Comparison of ENCODE assay signal across 8 cellular contexts in the genomic region with DNA sequence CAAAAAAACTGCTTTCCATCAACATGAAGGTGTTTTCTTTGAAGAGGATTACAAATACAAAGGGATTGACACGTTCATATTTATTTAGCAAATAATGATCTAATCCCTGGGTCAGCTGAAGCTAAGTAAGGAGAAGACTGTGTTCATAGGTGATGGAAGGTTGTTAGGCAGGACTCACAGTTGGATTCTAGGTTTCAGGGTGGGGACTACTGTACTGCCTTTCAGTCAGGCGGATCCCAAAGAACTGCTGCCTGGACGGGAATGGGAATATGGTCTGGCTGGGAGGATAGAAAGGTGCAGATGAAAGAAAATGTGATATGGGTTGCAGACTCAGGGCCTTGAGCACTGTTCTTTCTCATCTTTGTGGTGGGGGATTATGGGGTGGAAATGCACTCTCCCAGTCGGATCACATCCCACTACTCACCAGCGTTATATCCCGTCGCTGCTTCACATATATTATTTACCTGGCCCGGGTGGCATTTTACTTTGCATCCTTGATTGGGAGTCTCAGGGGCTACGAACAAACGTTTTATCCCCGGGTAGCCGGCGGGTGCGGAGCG.
DNase-seq lines count a peak whose midpoint lies in the region; ATAC-seq and TF ChIP-seq lines count a peak whose summit lies in the region.
"Not testable (repeated sequence)": the region's sequence is repeated elsewhere in the genome, so short reads cannot be mapped to it uniquely, and the experiment has no call there.

No MANE protein-coding gene starts in this region.

- peak overlapping the region; percentile 72 for H3K4me3 Mint-ChIP-seq in activated T-cell treated with anti-CD3 and anti-CD28 coated beads, Interleukin-2, amount 50 U/mL, for 4 hours

- not testable (repeated sequence) for H2BK5ac ChIP-seq in neuronal stem cell (ENCODE audit: low read length)

- H3K9me3 ChIP-seq in NT2/D1 (ENCODE audit: insufficient read depth, low read length); iPS-18c (ENCODE audit: control insufficient read depth, insufficient read depth, low read length); neuronal stem cell (replicated peaks in 1 of 2; ENCODE audit: control insufficient read depth in 2 of 2, insufficient read depth in 1 of 2, low read depth in 1 of 2, low read length in 2 of 2); tibial artery: not testable (repeated sequence)

- not testable (repeated sequence) for H3K18ac ChIP-seq in neuronal stem cell (ENCODE audit: low read length)

- H3K14ac ChIP-seq in neuronal stem cell (ENCODE audit: low read length) = not testable (repeated sequence)

- not testable (repeated sequence) for H2BK12ac ChIP-seq in neuronal stem cell (ENCODE audit: low read length)

- DNase-seq in NCI-H146 (lab: John Stamatoyannopoulos, UW) (peak; percentile 68), ecto neural progenitor cell (ENCODE audit: low spot score) (peak; percentile 43)
- not testable (repeated sequence) for DNase-seq in NT2/D1 (ENCODE audit: low read depth, low spot score); activated T-cell treated with anti-CD3 and anti-CD28 coated beads, Interleukin-2, amount 50 U/mL, for 4 hours; neuronal stem cell (ENCODE audit: low spot score); tibial artery

- H2AK5ac ChIP-seq in neuronal stem cell (ENCODE audit: low read depth, low read length) = not testable (repeated sequence)

- H3K4ac ChIP-seq in neuronal stem cell (ENCODE audit: low read length) = not testable (repeated sequence)

- H3K4me3 ChIP-seq in GM08714 (ENCODE audit: low read length) = peak overlapping the region; percentile 74; the same call in 1 of the 2 replicates
- peak overlapping the region; percentile 62 for H3K4me3 ChIP-seq in NT2/D1 (ENCODE audit: insufficient read length, low read depth)
- H3K4me3 ChIP-seq in iPS-18c (ENCODE audit: insufficient read depth, low read depth, low read length) = peak overlapping the region; percentile 73; the same call in 1 of the 2 replicates
- peak overlapping the region; percentile 59 to 94 for H3K4me3 ChIP-seq in neuronal stem cell (ENCODE audit: low read length in 2 of 2)
- peak overlapping the region; percentile 48 to 52 for H3K4me3 ChIP-seq in tibial artery

- no CpG with 5 or more reads among the region's 15 CpGs for WGBS in neuronal stem cell (ENCODE audit: extremely low coverage in 2 of 2, insufficient read length in 2 of 2, insufficient replicate concordance in 1 of 2), 2 donors

- peaks cover 13% of the 10 kb centered on the region for H3K4me1 Mint-ChIP-seq in activated T-cell treated with anti-CD3 and anti-CD28 coated beads, Interleukin-2, amount 50 U/mL, for 4 hours (ENCODE audit: low read depth)

- H2BK120ac ChIP-seq in neuronal stem cell (ENCODE audit: low read depth, low read length) = not testable (repeated sequence)

- not testable (repeated sequence) for H4K8ac ChIP-seq in neuronal stem cell (ENCODE audit: low read depth, low read length)

- not testable (repeated sequence) for TF ChIP-seq CTCF in tibial artery (IDR thresholded peaks at IDR 0.05)

- not testable (repeated sequence) for ATAC-seq in activated T-cell treated with anti-CD3 and anti-CD28 coated beads, Interleukin-2, amount 50 U/mL, for 4 hours

- peak overlapping the region; percentile 77 for H3K4me2 ChIP-seq in neuronal stem cell (ENCODE audit: insufficient read depth, low read length, poor library complexity, severe bottlenecking)

- intact Hi-C loops in tibial artery (cut with DNase I; ENCODE audit: low total_unique reads) = not testable (repeated sequence)

- H3K27me3 Mint-ChIP-seq in activated T-cell treated with anti-CD3 and anti-CD28 coated beads, Interleukin-2, amount 50 U/mL, for 4 hours (ENCODE audit: low read depth) = peaks cover 65% of the 10 kb centered on the region

- not testable (repeated sequence) for H3K23ac ChIP-seq in neuronal stem cell (ENCODE audit: low read depth, low read length, poor library complexity)

- H3K9me3 Mint-ChIP-seq in activated T-cell treated with anti-CD3 and anti-CD28 coated beads, Interleukin-2, amount 50 U/mL, for 4 hours = not testable (repeated sequence)

- H3K79me1 ChIP-seq in neuronal stem cell (ENCODE audit: low read depth, low read length) = not testable (repeated sequence)

- H3K27me3 ChIP-seq in NT2/D1 (ENCODE audit: insufficient read depth, insufficient read length) = peaks cover 47% of the 10 kb centered on the region
- peaks cover 0 to 17% (median 7%) of the 10 kb centered on the region in 3 experiments for H3K27me3 ChIP-seq in neuronal stem cell (ENCODE audit: control insufficient read depth in 3 of 3, insufficient read depth in 3 of 3, low read depth in 1 of 3, low read length in 3 of 3)
- not testable (repeated sequence) for H3K27me3 ChIP-seq in tibial artery

- H3K36me3 Mint-ChIP-seq in activated T-cell treated with anti-CD3 and anti-CD28 coated beads, Interleukin-2, amount 50 U/mL, for 4 hours (ENCODE audit: insufficient read depth) = not testable (repeated sequence)

- H2BK15ac ChIP-seq in neuronal stem cell (ENCODE audit: low read length) = not testable (repeated sequence)

- peak overlapping the region; percentile 97 for H2AFZ ChIP-seq in neuronal stem cell (ENCODE audit: low read length)

- H3K4me1 ChIP-seq in NT2/D1 (ENCODE audit: insufficient read depth, insufficient read length); neuronal stem cell (ENCODE audit: control insufficient read depth in 2 of 2, insufficient read depth in 1 of 2, low read depth in 1 of 2, low read length in 2 of 2): not testable (repeated sequence)
- H3K4me1 ChIP-seq in tibial artery = peaks cover 0 to 14% (median 6%) of the 10 kb centered on the region in 4 donors

- not testable (repeated sequence) for H4K91ac ChIP-seq in neuronal stem cell (ENCODE audit: low read depth, low read length, poor library complexity)

- not testable (repeated sequence) for H3K9ac ChIP-seq in NT2/D1 (ENCODE audit: insufficient read length, low read depth); neuronal stem cell (ENCODE audit: low read depth, low read length, poor library complexity)

- not testable (repeated sequence) for H3K27ac ChIP-seq in neuronal stem cell (replicated peaks; ENCODE audit: low read length); tibial artery

- H3K36me3 ChIP-seq in NT2/D1 (ENCODE audit: insufficient read depth, insufficient read length, low read length); neuronal stem cell (replicated peaks in 1 of 2; ENCODE audit: control insufficient read depth in 2 of 2, insufficient read depth in 2 of 2, low read length in 2 of 2); tibial artery: not testable (repeated sequence)
